1 cellular context compared by ENCODE assay signal in the genomic region with DNA sequence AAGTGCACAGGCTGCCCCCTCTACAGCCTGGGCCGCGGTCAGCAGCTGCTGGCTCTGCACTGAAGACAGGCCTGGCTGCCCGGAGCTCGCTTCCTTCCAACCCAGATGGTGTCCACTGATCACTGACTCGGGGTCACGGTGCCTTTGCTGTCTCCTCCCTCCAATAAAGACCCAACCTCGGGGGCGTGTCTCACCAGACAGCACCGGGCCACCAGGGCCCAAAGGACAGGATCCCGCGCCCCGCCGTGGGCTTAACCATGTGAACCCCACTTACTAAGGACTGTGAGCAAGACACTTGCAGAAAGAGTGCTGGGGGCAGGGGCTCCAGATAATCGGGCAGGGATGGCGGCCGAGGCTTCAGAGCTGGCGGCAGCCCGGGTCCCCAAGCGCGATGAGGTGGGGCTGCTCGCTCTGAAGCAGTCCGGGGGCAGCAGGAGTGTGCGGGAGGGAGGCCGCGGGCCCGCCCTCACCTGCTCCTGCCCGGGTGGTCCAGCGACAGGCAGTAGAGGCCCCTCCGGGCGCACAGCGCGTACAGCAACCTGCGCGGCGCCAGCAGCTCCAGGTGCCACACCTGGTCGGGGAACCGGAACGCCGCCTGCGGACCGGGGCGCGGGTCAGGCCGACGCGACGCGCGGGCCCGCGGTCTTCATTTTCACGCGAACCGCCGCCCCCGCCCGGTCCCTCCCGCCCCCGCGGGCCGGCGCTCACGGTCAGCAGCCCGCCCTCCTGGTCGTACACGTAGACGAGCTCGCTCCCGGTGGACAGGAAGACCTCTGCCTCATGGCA.
TF ChIP-seq lines count a peak whose summit lies in the region.

No MANE protein-coding gene starts in this region.

TF ChIP-seq in K562, 482 proteins besides CTCF, POLR2A, EP300 and RAD21 (continues in another document):
- TF ChIP-seq TOE1 (IDR thresholded peaks at IDR 0.05; ENCODE audit: borderline replicate concordance): 0 out of 2 replicates have a peak, but pooled peaks have one; percentile 22
- TF ChIP-seq TOE1 (CRISPR knock-in tag; IDR thresholded peaks at IDR 0.05; ENCODE audit: borderline replicate concordance, low read depth): no peak
- no peak for TF ChIP-seq ZNF174 (CRISPR knock-in tag; IDR thresholded peaks at IDR 0.05)
- no peak for TF ChIP-seq HDAC3 (IDR thresholded peaks at IDR 0.05; ENCODE audit: borderline replicate concordance, partially characterized antibody)
- TF ChIP-seq, protein P1, sequence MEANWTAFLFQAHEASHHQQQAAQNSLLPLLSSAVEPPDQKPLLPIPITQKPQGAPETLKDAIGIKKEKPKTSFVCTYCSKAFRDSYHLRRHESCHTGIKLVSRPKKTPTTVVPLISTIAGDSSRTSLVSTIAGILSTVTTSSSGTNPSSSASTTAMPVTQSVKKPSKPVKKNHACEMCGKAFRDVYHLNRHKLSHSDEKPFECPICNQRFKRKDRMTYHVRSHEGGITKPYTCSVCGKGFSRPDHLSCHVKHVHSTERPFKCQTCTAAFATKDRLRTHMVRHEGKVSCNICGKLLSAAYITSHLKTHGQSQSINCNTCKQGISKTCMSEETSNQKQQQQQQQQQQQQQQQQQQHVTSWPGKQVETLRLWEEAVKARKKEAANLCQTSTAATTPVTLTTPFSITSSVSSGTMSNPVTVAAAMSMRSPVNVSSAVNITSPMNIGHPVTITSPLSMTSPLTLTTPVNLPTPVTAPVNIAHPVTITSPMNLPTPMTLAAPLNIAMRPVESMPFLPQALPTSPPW (CRISPR knock-in tag; IDR thresholded peaks at IDR 0.05): no peak; the same call in 1 of the 2 replicates
- TF ChIP-seq, protein P2, sequence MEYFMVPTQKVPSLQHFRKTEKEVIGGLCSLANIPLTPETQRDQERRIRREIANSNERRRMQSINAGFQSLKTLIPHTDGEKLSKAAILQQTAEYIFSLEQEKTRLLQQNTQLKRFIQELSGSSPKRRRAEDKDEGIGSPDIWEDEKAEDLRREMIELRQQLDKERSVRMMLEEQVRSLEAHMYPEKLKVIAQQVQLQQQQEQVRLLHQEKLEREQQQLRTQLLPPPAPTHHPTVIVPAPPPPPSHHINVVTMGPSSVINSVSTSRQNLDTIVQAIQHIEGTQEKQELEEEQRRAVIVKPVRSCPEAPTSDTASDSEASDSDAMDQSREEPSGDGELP (CRISPR knock-in tag; IDR thresholded peaks at IDR 0.05; ENCODE audit: borderline replicate concordance): peak; percentile 78; the same call in 1 of the 2 replicates
- no peak for TF ChIP-seq SREBF1 (IDR thresholded peaks at IDR 0.05; ENCODE audit: borderline replicate concordance, low read depth, low read length)
- TF ChIP-seq, protein P3, sequence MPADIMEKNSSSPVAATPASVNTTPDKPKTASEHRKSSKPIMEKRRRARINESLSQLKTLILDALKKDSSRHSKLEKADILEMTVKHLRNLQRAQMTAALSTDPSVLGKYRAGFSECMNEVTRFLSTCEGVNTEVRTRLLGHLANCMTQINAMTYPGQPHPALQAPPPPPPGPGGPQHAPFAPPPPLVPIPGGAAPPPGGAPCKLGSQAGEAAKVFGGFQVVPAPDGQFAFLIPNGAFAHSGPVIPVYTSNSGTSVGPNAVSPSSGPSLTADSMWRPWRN (IDR thresholded peaks at IDR 0.05; ENCODE audit: low read depth): no peak
- TF ChIP-seq XRCC5 (IDR thresholded peaks at IDR 0.05; ENCODE audit: low read depth, low read length): 0 out of 2 replicates have a peak, but pooled peaks have one; percentile 3
- TF ChIP-seq GATA2 (CRISPR knock-in tag; IDR thresholded peaks at IDR 0.05): 0 out of 2 replicates have a peak, but pooled peaks have one; percentile 20
- TF ChIP-seq, protein P4, sequence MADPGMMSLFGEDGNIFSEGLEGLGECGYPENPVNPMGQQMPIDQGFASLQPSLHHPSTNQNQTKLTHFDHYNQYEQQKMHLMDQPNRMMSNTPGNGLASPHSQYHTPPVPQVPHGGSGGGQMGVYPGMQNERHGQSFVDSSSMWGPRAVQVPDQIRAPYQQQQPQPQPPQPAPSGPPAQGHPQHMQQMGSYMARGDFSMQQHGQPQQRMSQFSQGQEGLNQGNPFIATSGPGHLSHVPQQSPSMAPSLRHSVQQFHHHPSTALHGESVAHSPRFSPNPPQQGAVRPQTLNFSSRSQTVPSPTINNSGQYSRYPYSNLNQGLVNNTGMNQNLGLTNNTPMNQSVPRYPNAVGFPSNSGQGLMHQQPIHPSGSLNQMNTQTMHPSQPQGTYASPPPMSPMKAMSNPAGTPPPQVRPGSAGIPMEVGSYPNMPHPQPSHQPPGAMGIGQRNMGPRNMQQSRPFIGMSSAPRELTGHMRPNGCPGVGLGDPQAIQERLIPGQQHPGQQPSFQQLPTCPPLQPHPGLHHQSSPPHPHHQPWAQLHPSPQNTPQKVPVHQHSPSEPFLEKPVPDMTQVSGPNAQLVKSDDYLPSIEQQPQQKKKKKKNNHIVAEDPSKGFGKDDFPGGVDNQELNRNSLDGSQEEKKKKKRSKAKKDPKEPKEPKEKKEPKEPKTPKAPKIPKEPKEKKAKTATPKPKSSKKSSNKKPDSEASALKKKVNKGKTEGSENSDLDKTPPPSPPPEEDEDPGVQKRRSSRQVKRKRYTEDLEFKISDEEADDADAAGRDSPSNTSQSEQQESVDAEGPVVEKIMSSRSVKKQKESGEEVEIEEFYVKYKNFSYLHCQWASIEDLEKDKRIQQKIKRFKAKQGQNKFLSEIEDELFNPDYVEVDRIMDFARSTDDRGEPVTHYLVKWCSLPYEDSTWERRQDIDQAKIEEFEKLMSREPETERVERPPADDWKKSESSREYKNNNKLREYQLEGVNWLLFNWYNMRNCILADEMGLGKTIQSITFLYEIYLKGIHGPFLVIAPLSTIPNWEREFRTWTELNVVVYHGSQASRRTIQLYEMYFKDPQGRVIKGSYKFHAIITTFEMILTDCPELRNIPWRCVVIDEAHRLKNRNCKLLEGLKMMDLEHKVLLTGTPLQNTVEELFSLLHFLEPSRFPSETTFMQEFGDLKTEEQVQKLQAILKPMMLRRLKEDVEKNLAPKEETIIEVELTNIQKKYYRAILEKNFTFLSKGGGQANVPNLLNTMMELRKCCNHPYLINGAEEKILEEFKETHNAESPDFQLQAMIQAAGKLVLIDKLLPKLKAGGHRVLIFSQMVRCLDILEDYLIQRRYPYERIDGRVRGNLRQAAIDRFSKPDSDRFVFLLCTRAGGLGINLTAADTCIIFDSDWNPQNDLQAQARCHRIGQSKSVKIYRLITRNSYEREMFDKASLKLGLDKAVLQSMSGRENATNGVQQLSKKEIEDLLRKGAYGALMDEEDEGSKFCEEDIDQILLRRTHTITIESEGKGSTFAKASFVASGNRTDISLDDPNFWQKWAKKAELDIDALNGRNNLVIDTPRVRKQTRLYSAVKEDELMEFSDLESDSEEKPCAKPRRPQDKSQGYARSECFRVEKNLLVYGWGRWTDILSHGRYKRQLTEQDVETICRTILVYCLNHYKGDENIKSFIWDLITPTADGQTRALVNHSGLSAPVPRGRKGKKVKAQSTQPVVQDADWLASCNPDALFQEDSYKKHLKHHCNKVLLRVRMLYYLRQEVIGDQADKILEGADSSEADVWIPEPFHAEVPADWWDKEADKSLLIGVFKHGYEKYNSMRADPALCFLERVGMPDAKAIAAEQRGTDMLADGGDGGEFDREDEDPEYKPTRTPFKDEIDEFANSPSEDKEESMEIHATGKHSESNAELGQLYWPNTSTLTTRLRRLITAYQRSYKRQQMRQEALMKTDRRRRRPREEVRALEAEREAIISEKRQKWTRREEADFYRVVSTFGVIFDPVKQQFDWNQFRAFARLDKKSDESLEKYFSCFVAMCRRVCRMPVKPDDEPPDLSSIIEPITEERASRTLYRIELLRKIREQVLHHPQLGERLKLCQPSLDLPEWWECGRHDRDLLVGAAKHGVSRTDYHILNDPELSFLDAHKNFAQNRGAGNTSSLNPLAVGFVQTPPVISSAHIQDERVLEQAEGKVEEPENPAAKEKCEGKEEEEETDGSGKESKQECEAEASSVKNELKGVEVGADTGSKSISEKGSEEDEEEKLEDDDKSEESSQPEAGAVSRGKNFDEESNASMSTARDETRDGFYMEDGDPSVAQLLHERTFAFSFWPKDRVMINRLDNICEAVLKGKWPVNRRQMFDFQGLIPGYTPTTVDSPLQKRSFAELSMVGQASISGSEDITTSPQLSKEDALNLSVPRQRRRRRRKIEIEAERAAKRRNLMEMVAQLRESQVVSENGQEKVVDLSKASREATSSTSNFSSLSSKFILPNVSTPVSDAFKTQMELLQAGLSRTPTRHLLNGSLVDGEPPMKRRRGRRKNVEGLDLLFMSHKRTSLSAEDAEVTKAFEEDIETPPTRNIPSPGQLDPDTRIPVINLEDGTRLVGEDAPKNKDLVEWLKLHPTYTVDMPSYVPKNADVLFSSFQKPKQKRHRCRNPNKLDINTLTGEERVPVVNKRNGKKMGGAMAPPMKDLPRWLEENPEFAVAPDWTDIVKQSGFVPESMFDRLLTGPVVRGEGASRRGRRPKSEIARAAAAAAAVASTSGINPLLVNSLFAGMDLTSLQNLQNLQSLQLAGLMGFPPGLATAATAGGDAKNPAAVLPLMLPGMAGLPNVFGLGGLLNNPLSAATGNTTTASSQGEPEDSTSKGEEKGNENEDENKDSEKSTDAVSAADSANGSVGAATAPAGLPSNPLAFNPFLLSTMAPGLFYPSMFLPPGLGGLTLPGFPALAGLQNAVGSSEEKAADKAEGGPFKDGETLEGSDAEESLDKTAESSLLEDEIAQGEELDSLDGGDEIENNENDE (IDR thresholded peaks at IDR 0.05; ENCODE audit: low read depth, low read length): no peak
- TF ChIP-seq CBFA2T2 (conservative IDR thresholded peaks at IDR 0.05): peak; percentile 33; the same call in 1 of the 2 replicates
- TF ChIP-seq ZNF41 (CRISPR knock-in tag; conservative IDR thresholded peaks at IDR 0.05): no peak
- TF ChIP-seq CBFA2T3 (IDR thresholded peaks at IDR 0.05): peak; percentile 57
- TF ChIP-seq MYBL2 (IDR thresholded peaks at IDR 0.05; ENCODE audit: low read depth): no peak
- TF ChIP-seq MYBL2 (CRISPR knock-in tag; IDR thresholded peaks at IDR 0.05; ENCODE audit: borderline replicate concordance): no peak
- TF ChIP-seq, protein P5, sequence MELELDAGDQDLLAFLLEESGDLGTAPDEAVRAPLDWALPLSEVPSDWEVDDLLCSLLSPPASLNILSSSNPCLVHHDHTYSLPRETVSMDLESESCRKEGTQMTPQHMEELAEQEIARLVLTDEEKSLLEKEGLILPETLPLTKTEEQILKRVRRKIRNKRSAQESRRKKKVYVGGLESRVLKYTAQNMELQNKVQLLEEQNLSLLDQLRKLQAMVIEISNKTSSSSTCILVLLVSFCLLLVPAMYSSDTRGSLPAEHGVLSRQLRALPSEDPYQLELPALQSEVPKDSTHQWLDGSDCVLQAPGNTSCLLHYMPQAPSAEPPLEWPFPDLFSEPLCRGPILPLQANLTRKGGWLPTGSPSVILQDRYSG (tag; conservative IDR thresholded peaks at IDR 0.05; ENCODE audit: low read depth): no peak
- no peak for TF ChIP-seq TBL1XR1 (IDR thresholded peaks at IDR 0.05; ENCODE audit: low read length in 2 of 2)
- TF ChIP-seq MTA3 (IDR thresholded peaks at IDR 0.05; ENCODE audit: borderline replicate concordance): no peak
- TF ChIP-seq CEBPG (CRISPR knock-in tag; IDR thresholded peaks at IDR 0.05): no peak
- no peak for TF ChIP-seq CEBPG (tag; conservative IDR thresholded peaks at IDR 0.05 in 1 of 2, IDR thresholded peaks at IDR 0.05 in 1 of 2)
- 0 out of 2 replicates have a peak, but pooled peaks have one; percentile 7 for TF ChIP-seq JUND (IDR thresholded peaks at IDR 0.05; ENCODE audit: borderline replicate concordance, low read depth, low read length)
- no peak for TF ChIP-seq JUND (tag; IDR thresholded peaks at IDR 0.05; ENCODE audit: borderline replicate concordance, low read depth, low read length)
- TF ChIP-seq ZKSCAN8 (CRISPR knock-in tag; IDR thresholded peaks at IDR 0.05): no peak
- TF ChIP-seq, protein P6, sequence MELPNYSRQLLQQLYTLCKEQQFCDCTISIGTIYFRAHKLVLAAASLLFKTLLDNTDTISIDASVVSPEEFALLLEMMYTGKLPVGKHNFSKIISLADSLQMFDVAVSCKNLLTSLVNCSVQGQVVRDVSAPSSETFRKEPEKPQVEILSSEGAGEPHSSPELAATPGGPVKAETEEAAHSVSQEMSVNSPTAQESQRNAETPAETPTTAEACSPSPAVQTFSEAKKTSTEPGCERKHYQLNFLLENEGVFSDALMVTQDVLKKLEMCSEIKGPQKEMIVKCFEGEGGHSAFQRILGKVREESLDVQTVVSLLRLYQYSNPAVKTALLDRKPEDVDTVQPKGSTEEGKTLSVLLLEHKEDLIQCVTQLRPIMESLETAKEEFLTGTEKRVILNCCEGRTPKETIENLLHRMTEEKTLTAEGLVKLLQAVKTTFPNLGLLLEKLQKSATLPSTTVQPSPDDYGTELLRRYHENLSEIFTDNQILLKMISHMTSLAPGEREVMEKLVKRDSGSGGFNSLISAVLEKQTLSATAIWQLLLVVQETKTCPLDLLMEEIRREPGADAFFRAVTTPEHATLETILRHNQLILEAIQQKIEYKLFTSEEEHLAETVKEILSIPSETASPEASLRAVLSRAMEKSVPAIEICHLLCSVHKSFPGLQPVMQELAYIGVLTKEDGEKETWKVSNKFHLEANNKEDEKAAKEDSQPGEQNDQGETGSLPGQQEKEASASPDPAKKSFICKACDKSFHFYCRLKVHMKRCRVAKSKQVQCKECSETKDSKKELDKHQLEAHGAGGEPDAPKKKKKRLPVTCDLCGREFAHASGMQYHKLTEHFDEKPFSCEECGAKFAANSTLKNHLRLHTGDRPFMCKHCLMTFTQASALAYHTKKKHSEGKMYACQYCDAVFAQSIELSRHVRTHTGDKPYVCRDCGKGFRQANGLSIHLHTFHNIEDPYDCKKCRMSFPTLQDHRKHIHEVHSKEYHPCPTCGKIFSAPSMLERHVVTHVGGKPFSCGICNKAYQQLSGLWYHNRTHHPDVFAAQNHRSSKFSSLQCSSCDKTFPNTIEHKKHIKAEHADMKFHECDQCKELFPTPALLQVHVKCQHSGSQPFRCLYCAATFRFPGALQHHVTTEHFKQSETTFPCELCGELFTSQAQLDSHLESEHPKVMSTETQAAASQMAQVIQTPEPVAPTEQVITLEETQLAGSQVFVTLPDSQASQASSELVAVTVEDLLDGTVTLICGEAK (IDR thresholded peaks at IDR 0.05): peak; percentile 24; the same call in 1 of the 2 replicates
- TF ChIP-seq, protein P6 (CRISPR knock-in tag; IDR thresholded peaks at IDR 0.05): no peak
- no peak for TF ChIP-seq HMG20A (CRISPR knock-in tag; conservative IDR thresholded peaks at IDR 0.05)
